8 cellular contexts compared by ENCODE assay signal in genomic region chr10:72087392-72087968, GRCh38. TPM values are rescaled to one million over a fixed set of nuclear protein-coding genes. Genes with fewer than 3 reads are reported as not detected.
DNase-seq lines count a peak whose midpoint lies in the region; ATAC-seq and TF ChIP-seq lines count a peak whose summit lies in the region.

No MANE protein-coding gene starts in this region.

- 0 out of 2 replicates have a peak overlapping the region, but pooled peaks have one; percentile 55 for H2AFZ ChIP-seq in OCI-LY3 (ENCODE audit: low read depth, low read length)

- H3K4me1 Mint-ChIP-seq in stimulated activated naive CD8-positive, alpha-beta T cell treated with anti-CD3 and anti-CD28 coated beads, Interleukin-15, Interleukin-2, amounts not matched to agents 100 ng/mL and 50 ng/mL, for 24 hours (ENCODE audit: low read depth): peaks cover 66% of the 10 kb centered on the region

- intact Hi-C loops in left colon (cut with DNase I, micrococcal nuclease): no loop called here

- DNase-seq in left colon (peak in 1 of 2 donors; percentile 44), GM19240 (ENCODE audit: insufficient read length, low spot score) (no peak)

- no peaks in the 10 kb centered on the region for H3K79me2 ChIP-seq in OCI-LY3 (ENCODE audit: low read length)

- H3K27ac ChIP-seq in OCI-LY3 (ENCODE audit: low read length) (no peak overlapping the region), angular gyrus (ENCODE audit: low read depth, low read length) (peak overlapping the region; percentile 92)

- peaks cover 16% of the 10 kb centered on the region for H3K27me3 ChIP-seq in OCI-LY3 (ENCODE audit: low read depth, low read length)

- peaks cover 37% of the 10 kb centered on the region for H3K36me3 Mint-ChIP-seq in stimulated activated naive CD8-positive, alpha-beta T cell treated with anti-CD3 and anti-CD28 coated beads, Interleukin-15, Interleukin-2, amounts not matched to agents 100 ng/mL and 50 ng/mL, for 24 hours (ENCODE audit: low read depth)

- no peaks in the 10 kb centered on the region for H3K27me3 Mint-ChIP-seq in stimulated activated naive CD8-positive, alpha-beta T cell treated with anti-CD3 and anti-CD28 coated beads, Interleukin-15, Interleukin-2, amounts not matched to agents 100 ng/mL and 50 ng/mL, for 24 hours

- no peaks in the 10 kb centered on the region for H3K36me3 ChIP-seq in OCI-LY3 (replicated peaks; ENCODE audit: low read depth, low read length)

- peak overlapping the region; percentile 81 for H3K27ac Mint-ChIP-seq in stimulated activated naive CD8-positive, alpha-beta T cell treated with anti-CD3 and anti-CD28 coated beads, Interleukin-15, Interleukin-2, amounts not matched to agents 100 ng/mL and 50 ng/mL, for 24 hours

- H3K9me3 Mint-ChIP-seq in stimulated activated naive CD8-positive, alpha-beta T cell treated with anti-CD3 and anti-CD28 coated beads, Interleukin-15, Interleukin-2, amounts not matched to agents 100 ng/mL and 50 ng/mL, for 24 hours: no peaks in the 10 kb centered on the region

- peak overlapping the region; percentile 98 for H3K4me3 Mint-ChIP-seq in stimulated activated naive CD8-positive, alpha-beta T cell treated with anti-CD3 and anti-CD28 coated beads, Interleukin-15, Interleukin-2, amounts not matched to agents 100 ng/mL and 50 ng/mL, for 24 hours

- H3K4me3 ChIP-seq in OCI-LY3 (ENCODE audit: low read length): peak overlapping the region; percentile 87

- H4K20me1 ChIP-seq in OCI-LY3 (ENCODE audit: insufficient read depth, low read length): no peaks in the 10 kb centered on the region

- no peak for TF ChIP-seq CTCF in OCI-LY3 (IDR thresholded peaks at IDR 0.05; ENCODE audit: low read depth, low read length)

- H3K9ac ChIP-seq in OCI-LY3 (ENCODE audit: low read length): peak overlapping the region; percentile 75

- H3K4me1 ChIP-seq in OCI-LY3 (ENCODE audit: low read length): peaks cover 27% of the 10 kb centered on the region

- H3K9me3 ChIP-seq in OCI-LY3 (ENCODE audit: insufficient read depth, low read length): no peaks in the 10 kb centered on the region

- ATAC-seq in left colon (peak; percentile 61), GM18517 (IDR thresholded peaks at IDR 0.05; ENCODE audit: unreplicated experiment) (no peak), HG03196 (IDR thresholded peaks at IDR 0.05; ENCODE audit: unreplicated experiment) (no peak), GM18873 (IDR thresholded peaks at IDR 0.05; ENCODE audit: low FRiP score, unreplicated experiment) (no peak)

- H3K4me2 ChIP-seq in OCI-LY3 (ENCODE audit: low read length): peak overlapping the region; percentile 96

RNA-seq across cellular contexts. Expression of gene SPOCK2, which starts 0.9 kb away (rescaled TPM):
- total RNA-seq in left colon: 1 to 10 TPM; 2.3 to 4.5 TPM
